ENCODE assay signal across 23 cellular contexts in genomic region chr10:97127507-97127906, GRCh38. TPM values are rescaled to one million over a fixed set of nuclear protein-coding genes. Genes with fewer than 3 reads are reported as not detected.
"Had no signal": no experiment of that assay in that cellular context is flagged by ENCODE, and none has a peak within 500 bp of the region (broad histone marks: within the 10 kb centered on the region; RNA-seq: fewer than 3 reads in every experiment).

No MANE protein-coding gene starts in this region.

- H3K27ac ChIP-seq: ascending aorta, esophagus squamous epithelium, hepatocyte, left lung, sigmoid colon, tibial artery, VCaP had no signal

- DNase-seq: activated CD4-positive, alpha-beta T cell treated with anti-CD3 and anti-CD28 coated beads, Interleukin-2, amount 10 ng/mL, durations not matched to agents 7 days and 5 days; activated CD4-positive, CD25-positive, alpha-beta regulatory T cell treated with anti-CD3 and anti-CD28 coated beads, Interleukin-2, amount 50 U/mL, for 72 hours; activated CD8-positive, alpha-beta T cell treated with anti-CD3 and anti-CD28 coated beads, Interleukin-2, amount 10 ng/mL, durations not matched to agents 7 days and 5 days; activated T-cell treated with anti-CD3 and anti-CD28 coated beads, Interleukin-2, amount 50 U/mL, for 1 hour; effector memory CD8-positive, alpha-beta T cell; esophagus squamous epithelium; immature natural killer cell; kidney glomerular epithelial cell; left lung; naive thymus-derived CD4-positive, alpha-beta T cell; stimulated activated CD4-positive, alpha-beta T cell treated with anti-CD3 and anti-CD28 coated beads, Interleukin-4, amount 100 ng/mL, for 1 hour; stimulated activated naive CD4-positive, alpha-beta T cell treated with Interleukin-2 at 50 U/mL for 16 hours; T-cell had no signal

- H3K4me3 ChIP-seq: ascending aorta, esophagus squamous epithelium, hepatocyte, left lung, lung, sigmoid colon, tibial artery had no signal

- H2AFZ ChIP-seq: hepatocyte had no signal

- H3K4me1 ChIP-seq: ascending aorta, esophagus squamous epithelium, left lung, tibial artery had no signal

- FAIRE-seq: colon had no signal

- H3K9me3 ChIP-seq: ascending aorta, esophagus squamous epithelium, left lung, sigmoid colon, tibial artery had no signal

- H3K36me3 ChIP-seq: ascending aorta, esophagus squamous epithelium, left lung, sigmoid colon, tibial artery had no signal

- H3K27me3 ChIP-seq: ascending aorta, left lung, sigmoid colon had no signal

- ATAC-seq: activated CD8-positive, alpha-beta T cell treated with anti-CD3 and anti-CD28 coated beads, Interleukin-2, amount 10 ng/mL, durations not matched to agents 7 days and 5 days; activated naive CD4-positive, alpha-beta T cell treated with anti-CD3 and anti-CD28 coated beads, Interleukin-2, amount 50 U/mL, for 72 hours; effector memory CD8-positive, alpha-beta T cell; left lung; naive thymus-derived CD4-positive, alpha-beta T cell; T-cell had no signal

- H3K79me2 ChIP-seq: hepatocyte had no signal

- H3K4me2 ChIP-seq: hepatocyte had no signal

RNA-seq across cellular contexts. Expression of gene SLIT1, which starts 58.3 kb away (rescaled TPM):
- total RNA-seq: ascending aorta, dermis microvascular lymphatic vessel endothelial cell, esophagus squamous epithelium, osteoblast had no signal
- polyA plus RNA-seq: naive thymus-derived CD4-positive, alpha-beta T cell had no signal
